ENCODE assay signal across 7 cellular contexts in genomic region chr17:4944163-4944553, GRCh38. TPM values are rescaled to one million over a fixed set of nuclear protein-coding genes. Genes with fewer than 3 reads are reported as not detected.
DNase-seq lines count a peak whose midpoint lies in the region; ATAC-seq and TF ChIP-seq lines count a peak whose summit lies in the region.
"Had no signal": no experiment of that assay in that cellular context is flagged by ENCODE, and none has a peak within 500 bp of the region (broad histone marks: within the 10 kb centered on the region; RNA-seq: fewer than 3 reads in every experiment).

No MANE protein-coding gene starts in this region.

- no peaks in the 10 kb centered on the region for H3K27me3 Mint-ChIP-seq in activated T-helper 2 cell treated with anti-CD3 and anti-CD28 coated beads, Interferon-gamma antibody, Interleukin-2, Interleukin-4, amounts not matched to agents 10 μg/mL and 5 μg/mL and 100 μg/mL, durations not matched to agents 14 hours and 24 hours and 36 hours (ENCODE audit: low read depth)

- intact Hi-C loops in activated T-helper 2 cell treated with anti-CD3 and anti-CD28 coated beads, Interferon-gamma antibody, Interleukin-2, Interleukin-4, amounts not matched to agents 10 μg/mL and 5 μg/mL and 100 μg/mL, durations not matched to agents 14 hours and 24 hours and 36 hours (cut with micrococcal nuclease), result loop anchor here (2.0 to 10.0 kb wide), 2 partner anchors 35 to 579 kb away; partner anchors contain the start of gene UBE2G1
- intact Hi-C loops in psoas muscle (cut with DNase I), result loop anchor here (5.0 kb wide), 3 partner anchors 37 to 53 kb away; partner anchors contain the start of genes CAMTA2 (in 1 of the 2), INCA1 (in 1 of the 2) and KIF1C (in 1 of the 2)

- peaks cover 78% of the 10 kb centered on the region for H3K36me3 Mint-ChIP-seq in activated T-helper 2 cell treated with anti-CD3 and anti-CD28 coated beads, Interferon-gamma antibody, Interleukin-2, Interleukin-4, amounts not matched to agents 10 μg/mL and 5 μg/mL and 100 μg/mL, durations not matched to agents 14 hours and 24 hours and 36 hours (ENCODE audit: low read depth)

- H3K36me3 ChIP-seq in psoas muscle (ENCODE audit: insufficient read depth in 1 of 2, low read depth in 1 of 2), result peaks cover 0 to 51% of the 10 kb centered on the region in 2 donors

- H3K4me1 Mint-ChIP-seq in activated T-helper 2 cell treated with anti-CD3 and anti-CD28 coated beads, Interferon-gamma antibody, Interleukin-2, Interleukin-4, amounts not matched to agents 10 μg/mL and 5 μg/mL and 100 μg/mL, durations not matched to agents 14 hours and 24 hours and 36 hours (ENCODE audit: low read depth), result peaks cover 52% of the 10 kb centered on the region

- 45 to 61% (median 50%) methylated on average over 2 to 3 of the region's 3 CpGs for WGBS in psoas muscle, 3 donors

- in situ Hi-C loops in KBM-7 (cut with MboI; ENCODE audit: low pct_unique_long_range_greater_than_20kb, low sequenced_read_pairs), result no loop called here

- H3K4me3 ChIP-seq in psoas muscle, result no peak overlapping the region

- TF ChIP-seq CTCF in psoas muscle (IDR thresholded peaks at IDR 0.05), result no peak

- ATAC-seq in psoas muscle (no peak), GM19035 (IDR thresholded peaks at IDR 0.05; ENCODE audit: unreplicated experiment) (no peak), GM18868 (IDR thresholded peaks at IDR 0.05; ENCODE audit: unreplicated experiment) (no peak)

- peak overlapping the region; percentile 92 for H3K27ac Mint-ChIP-seq in activated T-helper 2 cell treated with anti-CD3 and anti-CD28 coated beads, Interferon-gamma antibody, Interleukin-2, Interleukin-4, amounts not matched to agents 10 μg/mL and 5 μg/mL and 100 μg/mL, durations not matched to agents 14 hours and 24 hours and 36 hours

- peak; percentile 89 for DNase-seq in KBM-7
- DNase-seq in activated T-helper 2 cell treated with anti-CD3 and anti-CD28 coated beads, Interferon-gamma antibody, Interleukin-2, Interleukin-4, amounts not matched to agents 10 μg/mL and 5 μg/mL and 100 μg/mL, durations not matched to agents 14 hours and 24 hours and 36 hours (ENCODE audit: low spot score), result peak; percentile 66
- DNase-seq in psoas muscle, result peak in 1 of 2 donors; percentile 39
- DNase-seq in HuH-7.5 (ENCODE audit: low spot score), result no peak

- no peaks in the 10 kb centered on the region for H3K9me3 Mint-ChIP-seq in activated T-helper 2 cell treated with anti-CD3 and anti-CD28 coated beads, Interferon-gamma antibody, Interleukin-2, Interleukin-4, amounts not matched to agents 10 μg/mL and 5 μg/mL and 100 μg/mL, durations not matched to agents 14 hours and 24 hours and 36 hours

- peaks cover 33% of the 10 kb centered on the region for H3K4me1 ChIP-seq in psoas muscle

- no peaks in the 10 kb centered on the region for H3K9me3 ChIP-seq in psoas muscle

- peak overlapping the region; percentile 96 for H3K27ac ChIP-seq in psoas muscle

- H3K27me3 ChIP-seq in psoas muscle (ENCODE audit: insufficient read depth in 3 of 3, low read length in 2 of 3), result no peaks in the 10 kb centered on the region

- peak overlapping the region; percentile 100 for H3K4me3 Mint-ChIP-seq in activated T-helper 2 cell treated with anti-CD3 and anti-CD28 coated beads, Interferon-gamma antibody, Interleukin-2, Interleukin-4, amounts not matched to agents 10 μg/mL and 5 μg/mL and 100 μg/mL, durations not matched to agents 14 hours and 24 hours and 36 hours (ENCODE audit: low read depth)

RNA-seq across cellular contexts. Expression of gene RNF167, which starts 4.1 kb away (rescaled TPM):
- total RNA-seq in activated T-helper 2 cell treated with anti-CD3 and anti-CD28 coated beads, Interferon-gamma antibody, Interleukin-2, Interleukin-4, amounts not matched to agents 10 μg/mL and 5 μg/mL and 100 μg/mL, durations not matched to agents 14 hours and 24 hours and 36 hours, result 112 and 126 TPM in 2 replicates
- total RNA-seq in psoas muscle, result 10 to 100 TPM; 85.1 to 96.3 (median 87.3) TPM
- polyA plus RNA-seq in psoas muscle, result 100 to 1,000 TPM in 1 of 3 donors, 10 to 100 TPM in 2; 85.7 to 151 (median 100.0) TPM

RNA-seq across cellular contexts. Expression of gene PFN1, which starts 4.2 kb away (rescaled TPM):
- 1,460 and 1,475 TPM in 2 replicates for total RNA-seq in activated T-helper 2 cell treated with anti-CD3 and anti-CD28 coated beads, Interferon-gamma antibody, Interleukin-2, Interleukin-4, amounts not matched to agents 10 μg/mL and 5 μg/mL and 100 μg/mL, durations not matched to agents 14 hours and 24 hours and 36 hours
- 100 to 1,000 TPM; 149 to 253 (median 205) TPM for total RNA-seq in psoas muscle
- 1,000 to 10,000 TPM in 1 of 3 donors, 100 to 1,000 TPM in 2; 220 to 1,518 (median 312) TPM for polyA plus RNA-seq in psoas muscle

RNA-seq across cellular contexts. Expression of gene SLC25A11, which starts 4.3 kb away (rescaled TPM):
- 91.4 and 103 TPM in 2 replicates for total RNA-seq in activated T-helper 2 cell treated with anti-CD3 and anti-CD28 coated beads, Interferon-gamma antibody, Interleukin-2, Interleukin-4, amounts not matched to agents 10 μg/mL and 5 μg/mL and 100 μg/mL, durations not matched to agents 14 hours and 24 hours and 36 hours
- total RNA-seq in psoas muscle, result 100 to 1,000 TPM in 3 of 4 donors, 10 to 100 TPM in 1; 97.1 to 225 (median 143) TPM
- polyA plus RNA-seq in psoas muscle, result 100 to 1,000 TPM; 125 to 163 (median 128) TPM

RNA-seq across cellular contexts. Expression of gene ENO3, which starts 6.8 kb away (rescaled TPM):
- total RNA-seq in activated T-helper 2 cell treated with anti-CD3 and anti-CD28 coated beads, Interferon-gamma antibody, Interleukin-2, Interleukin-4, amounts not matched to agents 10 μg/mL and 5 μg/mL and 100 μg/mL, durations not matched to agents 14 hours and 24 hours and 36 hours, result 45.7 and 47.9 TPM in 2 replicates
- 1,000 to 10,000 TPM; 2,251 to 3,238 (median 2,533) TPM for total RNA-seq in psoas muscle
- 1,000 to 10,000 TPM; 1,126 to 5,696 (median 4,322) TPM for polyA plus RNA-seq in psoas muscle

RNA-seq across cellular contexts. Expression of gene GP1BA, which starts 12.1 kb away (rescaled TPM):
- total RNA-seq in activated T-helper 2 cell treated with anti-CD3 and anti-CD28 coated beads, Interferon-gamma antibody, Interleukin-2, Interleukin-4, amounts not matched to agents 10 μg/mL and 5 μg/mL and 100 μg/mL, durations not matched to agents 14 hours and 24 hours and 36 hours, result not detected in 2 replicates
- total RNA-seq in psoas muscle, result under 1 TPM in 1 of 4 donors, not detected in 3; 0.10 TPM
- polyA plus RNA-seq in psoas muscle, result under 1 TPM in 2 of 3 donors, not detected in 1; 0.04 to 0.05 TPM
- total RNA-seq: T-helper 2 cell treated with Interferon-gamma antibody and Interleukin-4, amounts not matched to agents 100 ng/mL and 5 ng/mL, for 36 hours had no signal
